In the genomic region with DNA sequence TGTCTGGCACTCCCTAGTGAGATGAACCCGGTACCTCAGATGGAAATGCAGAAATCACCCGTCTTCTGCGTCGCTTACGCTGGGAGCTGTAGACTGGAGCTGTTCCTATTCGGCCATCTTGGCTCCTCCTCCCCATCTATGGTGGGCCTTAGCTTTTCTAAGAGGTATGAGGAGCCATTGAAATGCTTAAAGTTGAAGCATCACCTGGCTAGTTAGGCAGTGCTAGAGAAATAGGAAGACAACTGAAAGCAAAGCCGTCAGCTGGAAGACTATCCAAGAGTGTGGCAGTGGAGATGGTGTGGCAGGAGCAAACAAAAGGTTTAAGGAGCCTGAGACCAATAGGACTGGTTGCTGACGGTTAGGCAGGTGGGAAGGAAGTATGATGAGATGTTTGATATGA, we compare ENCODE assay signal across 6 cellular contexts.
A peak's percentile ranks its signal among the peaks of the same experiment; 100 is the strongest.
DNase-seq lines count a peak whose midpoint lies in the region; ATAC-seq and TF ChIP-seq lines count a peak whose summit lies in the region.
"Not testable (repeated sequence)": the region's sequence is repeated elsewhere in the genome, so short reads cannot be mapped to it uniquely, and the experiment has no call there.

No MANE protein-coding gene starts in this region.

- H3K79me1 ChIP-seq in H9 (ENCODE audit: insufficient read depth, low read depth, low read length, poor library complexity, severe bottlenecking), result not testable (repeated sequence)

- H2BK120ac ChIP-seq in H9 (ENCODE audit: low read depth, low read length, poor library complexity, severe bottlenecking), result not testable (repeated sequence)

- not testable (repeated sequence) for H3K23me2 ChIP-seq in H9 (ENCODE audit: insufficient read length, low read depth, low read length, poor library complexity, severe bottlenecking)

- not testable (repeated sequence) for H3T11ph ChIP-seq in H9 (ENCODE audit: low read length)

- not testable (repeated sequence) for H3K27me3 Mint-ChIP-seq in Calu3 (ENCODE audit: unreplicated experiment); activated T-helper 2 cell treated with anti-CD3 and anti-CD28 coated beads, Interferon-gamma antibody, Interleukin-2, Interleukin-4, amounts not matched to agents 10 μg/mL and 5 μg/mL and 100 μg/mL, durations not matched to agents 14 hours and 24 hours and 36 hours (ENCODE audit: low read depth); endodermal cell (ENCODE audit: insufficient read depth)
- peaks cover 32% of the 10 kb centered on the region for H3K27me3 Mint-ChIP-seq in H9 (ENCODE audit: low read depth)

- H3K23ac ChIP-seq in H9 (ENCODE audit: insufficient read length, low read depth, low read length), result not testable (repeated sequence)

- not testable (repeated sequence) for H4K8ac ChIP-seq in H9 (replicated peaks; ENCODE audit: insufficient read length, low read depth, low read length)

- H3K9ac ChIP-seq in H9 (ENCODE audit: extremely low read depth, insufficient read length, low read length); endodermal cell (ENCODE audit: extremely low read depth, low read length, poor library complexity, severe bottlenecking); iPS-20b (ENCODE audit: low read depth, low read length): not testable (repeated sequence)

- not testable (repeated sequence) for H3K4me3 ChIP-seq in endodermal cell (ENCODE audit: low read length)
- H3K4me3 ChIP-seq in iPS-20b (ENCODE audit: low read length), result peak overlapping the region; percentile 10; the same call in 1 of the 2 replicates

- ATAC-seq in SK-N-SH treated with all-trans-retinoic acid at 6 μM for 48 hours, result peak; percentile 48

- H3K9me3 ChIP-seq in H9 (ENCODE audit: control insufficient read depth, low read depth, low read length); endodermal cell (ENCODE audit: control insufficient read depth, low read length); iPS-20b (ENCODE audit: insufficient read depth, low read depth, low read length): not testable (repeated sequence)

- peak overlapping the region; percentile 62 for H3K18ac ChIP-seq in H9 (ENCODE audit: insufficient read length, low read depth, low read length)

- not testable (repeated sequence) for H2BK5ac ChIP-seq in H9 (ENCODE audit: insufficient read length, low read length)

- intact Hi-C loops in Calu3 (cut with micrococcal nuclease; ENCODE audit: unreplicated experiment); activated T-helper 2 cell treated with anti-CD3 and anti-CD28 coated beads, Interferon-gamma antibody, Interleukin-2, Interleukin-4, amounts not matched to agents 10 μg/mL and 5 μg/mL and 100 μg/mL, durations not matched to agents 14 hours and 24 hours and 36 hours (cut with micrococcal nuclease): not testable (repeated sequence)

- not testable (repeated sequence) for H4K20me1 ChIP-seq in H9 (ENCODE audit: control insufficient read depth, insufficient read depth, insufficient read length)

- not testable (repeated sequence) for H3K4me1 ChIP-seq in H9 (ENCODE audit: insufficient read depth, low read length); endodermal cell (ENCODE audit: control insufficient read depth, insufficient read depth, low read length)
- H3K4me1 ChIP-seq in iPS-20b (ENCODE audit: insufficient read depth, low read length), result peaks cover 15% of the 10 kb centered on the region

- H3K27ac Mint-ChIP-seq in Calu3 (ENCODE audit: unreplicated experiment), result peak overlapping the region; percentile 16
- H3K27ac Mint-ChIP-seq in H9, result not testable (repeated sequence)
- H3K27ac Mint-ChIP-seq in activated T-helper 2 cell treated with anti-CD3 and anti-CD28 coated beads, Interferon-gamma antibody, Interleukin-2, Interleukin-4, amounts not matched to agents 10 μg/mL and 5 μg/mL and 100 μg/mL, durations not matched to agents 14 hours and 24 hours and 36 hours, result peak overlapping the region; percentile 1
- peak overlapping the region; percentile 79 for H3K27ac Mint-ChIP-seq in endodermal cell

- not testable (repeated sequence) for H3K79me2 ChIP-seq in H9 (ENCODE audit: insufficient read depth, low read length)

- H3K4ac ChIP-seq in H9 (ENCODE audit: low read depth, low read length), result not testable (repeated sequence)

- CTCF ChIA-PET in Calu3 (lab: Charles Lee), result not testable (repeated sequence)

- H3K9me3 Mint-ChIP-seq in Calu3 (ENCODE audit: low read depth, unreplicated experiment); H9; activated T-helper 2 cell treated with anti-CD3 and anti-CD28 coated beads, Interferon-gamma antibody, Interleukin-2, Interleukin-4, amounts not matched to agents 10 μg/mL and 5 μg/mL and 100 μg/mL, durations not matched to agents 14 hours and 24 hours and 36 hours: not testable (repeated sequence)
- H3K9me3 Mint-ChIP-seq in endodermal cell, result peaks cover 24% of the 10 kb centered on the region

- not testable (repeated sequence) for H2BK20ac ChIP-seq in H9 (ENCODE audit: low read depth, low read length, poor library complexity, severe bottlenecking)

- H4K5ac ChIP-seq in H9 (ENCODE audit: insufficient read length, low read depth, low read length), result peak overlapping the region; percentile 79

- H2BK15ac ChIP-seq in H9 (ENCODE audit: low read depth, low read length), result not testable (repeated sequence)

- H3K36me3 Mint-ChIP-seq in Calu3 (ENCODE audit: insufficient read depth, unreplicated experiment), result peaks cover 26% of the 10 kb centered on the region
- peaks cover 0 to 12% (median 4%) of the 10 kb centered on the region in 3 experiments; a peak in 3 of 7 replicates for H3K36me3 Mint-ChIP-seq in H9 (ENCODE audit: insufficient read depth in 1 of 3, low read depth in 3 of 3)
- peaks cover 65% of the 10 kb centered on the region for H3K36me3 Mint-ChIP-seq in activated T-helper 2 cell treated with anti-CD3 and anti-CD28 coated beads, Interferon-gamma antibody, Interleukin-2, Interleukin-4, amounts not matched to agents 10 μg/mL and 5 μg/mL and 100 μg/mL, durations not matched to agents 14 hours and 24 hours and 36 hours (ENCODE audit: low read depth)
- peaks cover 42% of the 10 kb centered on the region for H3K36me3 Mint-ChIP-seq in endodermal cell (ENCODE audit: low read depth)

- H2AK5ac ChIP-seq in H9 (ENCODE audit: insufficient read length, low read length), result not testable (repeated sequence)

- not testable (repeated sequence) for BruUV-seq in Calu3 (replicated peaks; lab: Mats Ljungman, UMichigan)

- not testable (repeated sequence) for H3K4me3 Mint-ChIP-seq in Calu3 (ENCODE audit: low read depth, unreplicated experiment); activated T-helper 2 cell treated with anti-CD3 and anti-CD28 coated beads, Interferon-gamma antibody, Interleukin-2, Interleukin-4, amounts not matched to agents 10 μg/mL and 5 μg/mL and 100 μg/mL, durations not matched to agents 14 hours and 24 hours and 36 hours (ENCODE audit: low read depth)
- H3K4me3 Mint-ChIP-seq in H9 (peak overlapping the region; percentile 67 to 76; a peak in 4 of 5 replicates), endodermal cell (peak overlapping the region; percentile 49)

- not testable (repeated sequence) for H3K27me3 ChIP-seq in H9 (ENCODE audit: insufficient read depth, low read length); endodermal cell (ENCODE audit: control insufficient read depth, insufficient read depth, low read length, poor library complexity, severe bottlenecking); iPS-20b (ENCODE audit: insufficient read depth, low read length)

- H2BK12ac ChIP-seq in H9 (ENCODE audit: insufficient read length, low read depth, low read length), result not testable (repeated sequence)

- H3K56ac ChIP-seq in H9 (ENCODE audit: insufficient read length, low read depth, low read length), result not testable (repeated sequence)

- TF ChIP-seq CTCF in Calu3 (IDR thresholded peaks at IDR 0.05; ENCODE audit: unreplicated experiment); H9 (conservative IDR thresholded peaks at IDR 0.05); endodermal cell (conservative IDR thresholded peaks at IDR 0.05): not testable (repeated sequence)

- H2AFZ ChIP-seq in H9 (ENCODE audit: low read length), result not testable (repeated sequence)

- not testable (repeated sequence) for H4K91ac ChIP-seq in H9 (ENCODE audit: insufficient read length, low read depth, low read length)

- no CpG with 5 or more reads among the region's 8 CpGs for WGBS in H9 (ENCODE audit: extremely low coverage, insufficient read length, low lambda C conversion rate)
- 89 to 92% methylated on average over 2 to 7 of the region's 8 CpGs for WGBS in endodermal cell (ENCODE audit: insufficient coverage in 1 of 2, insufficient read length in 1 of 2), 2 experiments

- not testable (repeated sequence) for H3K4me2 ChIP-seq in H9 (ENCODE audit: insufficient read depth, insufficient read length, low read length)

- not testable (repeated sequence) for H3K14ac ChIP-seq in H9 (ENCODE audit: insufficient read depth, low read length)

- H3K4me1 Mint-ChIP-seq in Calu3 (ENCODE audit: low read depth, unreplicated experiment), result peaks cover 27% of the 10 kb centered on the region
- peaks cover 35 to 36% of the 10 kb centered on the region in 2 experiments for H3K4me1 Mint-ChIP-seq in H9
- H3K4me1 Mint-ChIP-seq in activated T-helper 2 cell treated with anti-CD3 and anti-CD28 coated beads, Interferon-gamma antibody, Interleukin-2, Interleukin-4, amounts not matched to agents 10 μg/mL and 5 μg/mL and 100 μg/mL, durations not matched to agents 14 hours and 24 hours and 36 hours (ENCODE audit: low read depth), result peaks cover 26% of the 10 kb centered on the region
- H3K4me1 Mint-ChIP-seq in endodermal cell, result peaks cover 20% of the 10 kb centered on the region

- not testable (repeated sequence) for H3K27ac ChIP-seq in H9 (ENCODE audit: insufficient read length, low read depth, low read length); endodermal cell (ENCODE audit: low read depth, low read length); iPS-20b (ENCODE audit: low read length)

- H3K36me3 ChIP-seq in endodermal cell (ENCODE audit: control insufficient read depth, insufficient read depth, low read length); iPS-20b (ENCODE audit: insufficient read depth, low read depth, low read length): not testable (repeated sequence)

- DNase-seq in Calu3; H9; activated T-helper 2 cell treated with anti-CD3 and anti-CD28 coated beads, Interferon-gamma antibody, Interleukin-2, Interleukin-4, amounts not matched to agents 10 μg/mL and 5 μg/mL and 100 μg/mL, durations not matched to agents 14 hours and 24 hours and 36 hours (ENCODE audit: low spot score): not testable (repeated sequence)
- DNase-seq in endodermal cell, result peak; percentile 45
